24 cellular contexts compared by ENCODE assay signal in genomic region chr12:2068638-2069037, GRCh38. TPM values are rescaled to one million over a fixed set of nuclear protein-coding genes. Genes with fewer than 3 reads are reported as not detected.
"Had no signal": no experiment of that assay in that cellular context is flagged by ENCODE, and none has a peak within 500 bp of the region (broad histone marks: within the 10 kb centered on the region; RNA-seq: fewer than 3 reads in every experiment).

No MANE protein-coding gene starts in this region.

- H3K9me3 ChIP-seq: suprapubic skin had no signal

- H3K27ac ChIP-seq: brain microvascular endothelial cell, foreskin keratinocyte, stomach, suprapubic skin had no signal

- DNase-seq: activated CD4-positive, alpha-beta memory T cell treated with anti-CD3 and anti-CD28 coated beads for 36 hours; activated CD4-positive, alpha-beta T cell treated with anti-CD3 and anti-CD28 coated beads, Interleukin-2, amount 10 ng/mL, durations not matched to agents 24 days and 14 days; activated CD4-positive, CD25-positive, alpha-beta regulatory T cell treated with anti-CD3 and anti-CD28 coated beads, Interleukin-2, amount 50 U/mL, for 72 hours; activated CD8-positive, alpha-beta memory T cell treated with anti-CD3 and anti-CD28 coated beads, Interleukin-2, amount 50 U/mL, for 4 hours; activated gamma-delta T cell; activated naive CD4-positive, alpha-beta T cell treated with anti-CD3 and anti-CD28 coated beads, Interleukin-2, amount 10 ng/mL, durations not matched to agents 7 days and 5 days; activated naive CD8-positive, alpha-beta T cell treated with anti-CD3 and anti-CD28 coated beads, Interleukin-2, amount 10 ng/mL, durations not matched to agents 7 days and 5 days; activated T-cell treated with anti-CD3 and anti-CD28 coated beads, Interleukin-2, amount 50 U/mL, for 1 hour; brain microvascular endothelial cell; caudate nucleus; endodermal cell; foreskin keratinocyte; mammary epithelial cell; naive thymus-derived CD4-positive, alpha-beta T cell; posterior cingulate gyrus; stimulated activated CD4-positive, alpha-beta T cell treated with anti-CD3 and anti-CD28 coated beads, Interleukin-15, amount 100 ng/mL, for 24 hours; stimulated activated CD4-positive, alpha-beta T cell treated with anti-CD3 and anti-CD28 coated beads, Interleukin-2, amount 100 ng/mL, for 24 hours; stimulated activated naive B cell treated with anti-CD40 and anti-IgM and Interleukin-4, amounts not matched to agents 10 μg/mL and 1 μg/mL and 100 μg/mL, for 72 hours; stomach; T-helper 2 cell; transverse colon had no signal

- H3K4me1 ChIP-seq: foreskin keratinocyte had no signal

- H3K27me3 ChIP-seq: brain microvascular endothelial cell, foreskin keratinocyte, suprapubic skin, transverse colon had no signal

- H3K4me3 ChIP-seq: stomach, suprapubic skin, transverse colon had no signal

- ATAC-seq: esophagus mucosa; foreskin keratinocyte; naive thymus-derived CD4-positive, alpha-beta T cell; SK-N-SH treated with all-trans-retinoic acid at 6 μM for 48 hours; stimulated activated naive B cell treated with anti-CD40 and anti-IgM and Interleukin-4, amounts not matched to agents 10 μg/mL and 1 μg/mL and 100 μg/mL, for 72 hours had no signal

- H3K36me3 ChIP-seq: brain microvascular endothelial cell, suprapubic skin, transverse colon had no signal

RNA-seq across cellular contexts. Expression of gene CACNA1C, which starts 15.9 kb away (rescaled TPM):
- total RNA-seq: foreskin keratinocyte had no signal
- polyA plus RNA-seq: foreskin keratinocyte, mammary epithelial cell had no signal
